In the genomic region with DNA sequence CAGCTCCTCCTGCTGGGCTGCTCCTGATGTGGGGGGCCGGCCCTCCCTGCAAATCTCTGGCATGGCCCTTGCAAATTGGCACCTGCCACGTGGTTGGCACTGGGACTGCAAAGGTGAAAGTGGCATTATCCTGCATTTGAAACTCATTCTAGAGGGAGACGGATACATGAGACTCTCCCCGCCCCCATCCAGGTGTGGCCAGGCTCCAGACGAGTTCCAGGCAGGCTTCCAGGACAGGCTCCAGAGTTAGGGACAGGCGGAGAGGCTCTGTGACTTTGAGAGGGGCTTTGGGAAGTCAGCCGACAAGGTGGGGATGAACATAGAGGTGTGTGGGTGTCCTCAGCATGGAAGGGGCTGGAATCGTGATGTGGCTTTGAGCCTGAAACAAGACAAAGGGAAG, we compare ENCODE assay signal across 9 cellular contexts.
"Had no signal": no experiment of that assay in that cellular context is flagged by ENCODE, and none has a peak within 500 bp of the region (broad histone marks: within the 10 kb centered on the region; RNA-seq: fewer than 3 reads in every experiment).

No MANE protein-coding gene starts in this region.

- DNase-seq: activated CD4-positive, alpha-beta T cell treated with anti-CD3 and anti-CD28 coated beads, Interleukin-2, amount 50 U/mL, for 4 hours; activated CD4-positive, CD25-positive, alpha-beta regulatory T cell treated with anti-CD3 and anti-CD28 coated beads, Interleukin-2, amount 50 U/mL, for 72 hours; activated naive CD4-positive, alpha-beta T cell treated with Interleukin-2 at 50 U/mL for 16 hours; activated T-cell treated with anti-CD3 and anti-CD28 coated beads for 4 hours; right lobe of liver; T-helper 1 cell; T1000 had no signal

- H3K27ac ChIP-seq: esophagus muscularis mucosa, right lobe of liver had no signal

- H3K27me3 ChIP-seq: esophagus muscularis mucosa, right lobe of liver had no signal

- H3K9me3 ChIP-seq: right lobe of liver had no signal

- H3K4me3 ChIP-seq: esophagus muscularis mucosa, right lobe of liver had no signal

- H3K9me3 Mint-ChIP-seq: stimulated activated naive CD8-positive, alpha-beta T cell treated with anti-CD3 and anti-CD28 coated beads, Interleukin-15, Interleukin-2, amounts not matched to agents 100 ng/mL and 50 ng/mL, for 24 hours had no signal

- H3K27ac Mint-ChIP-seq: stimulated activated naive CD8-positive, alpha-beta T cell treated with anti-CD3 and anti-CD28 coated beads, Interleukin-15, Interleukin-2, amounts not matched to agents 100 ng/mL and 50 ng/mL, for 24 hours had no signal

- ATAC-seq: right lobe of liver had no signal

- H3K27me3 Mint-ChIP-seq: stimulated activated naive CD8-positive, alpha-beta T cell treated with anti-CD3 and anti-CD28 coated beads, Interleukin-15, Interleukin-2, amounts not matched to agents 100 ng/mL and 50 ng/mL, for 24 hours had no signal

- H3K4me1 ChIP-seq: esophagus muscularis mucosa, right lobe of liver had no signal

- H3K36me3 ChIP-seq: esophagus muscularis mucosa, right lobe of liver had no signal

- H3K4me3 Mint-ChIP-seq: stimulated activated naive CD8-positive, alpha-beta T cell treated with anti-CD3 and anti-CD28 coated beads, Interleukin-15, Interleukin-2, amounts not matched to agents 100 ng/mL and 50 ng/mL, for 24 hours had no signal
